ENCODE assay signal across 8 cellular contexts in the genomic region with DNA sequence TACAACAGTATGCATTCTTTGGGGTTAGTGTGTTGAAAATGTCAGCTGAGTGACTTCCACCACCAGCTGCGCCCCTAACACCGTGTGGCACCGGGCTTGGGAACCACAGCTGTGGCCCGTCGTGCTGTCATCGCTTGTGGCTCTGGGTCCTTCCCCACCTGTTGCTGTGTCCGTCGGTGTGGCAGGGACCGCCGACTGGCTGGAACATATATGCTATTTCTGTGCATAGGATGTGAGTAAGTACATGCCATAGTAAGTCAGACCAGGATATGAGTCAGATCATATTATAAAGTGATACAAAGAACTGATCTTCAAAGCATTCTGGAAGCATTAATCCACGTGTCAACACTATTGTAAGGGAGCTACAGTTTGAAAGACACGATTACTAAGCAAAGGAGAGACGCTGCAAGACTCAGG. TPM values are rescaled to one million over a fixed set of nuclear protein-coding genes. Genes with fewer than 3 reads are reported as not detected.
DNase-seq lines count a peak whose midpoint lies in the region; ATAC-seq and TF ChIP-seq lines count a peak whose summit lies in the region.

No MANE protein-coding gene starts in this region.

- ATAC-seq in left colon (peak; percentile 32), GM19452 (IDR thresholded peaks at IDR 0.05; ENCODE audit: unreplicated experiment) (no peak)

- H3K27me3 Mint-ChIP-seq in activated naive CD4-positive, alpha-beta T cell treated with anti-CD3 and anti-CD28 coated beads for 36 hours (ENCODE audit: low read depth), result no peaks in the 10 kb centered on the region

- H3K9me3 Mint-ChIP-seq in activated naive CD4-positive, alpha-beta T cell treated with anti-CD3 and anti-CD28 coated beads for 36 hours, result peaks cover 3% of the 10 kb centered on the region

- H3K4me3 Mint-ChIP-seq in activated naive CD4-positive, alpha-beta T cell treated with anti-CD3 and anti-CD28 coated beads for 36 hours, result no peak overlapping the region

- peaks cover 21% of the 10 kb centered on the region for H3K36me3 Mint-ChIP-seq in activated naive CD4-positive, alpha-beta T cell treated with anti-CD3 and anti-CD28 coated beads for 36 hours (ENCODE audit: low read depth)

- H3K4me1 Mint-ChIP-seq in activated naive CD4-positive, alpha-beta T cell treated with anti-CD3 and anti-CD28 coated beads for 36 hours (ENCODE audit: low read depth), result peaks cover 46% of the 10 kb centered on the region

- DNase-seq in A172 (ENCODE audit: low spot score), result peak; percentile 83
- peak; percentile 79 for DNase-seq in activated naive CD4-positive, alpha-beta T cell treated with anti-CD3 and anti-CD28 coated beads for 36 hours
- no peak for DNase-seq in left colon
- DNase-seq in NCI-H187 treated with DMSO at 0.1 percent for 48 hours (lab: John Stamatoyannopoulos, UW), result no peak
- DNase-seq in NCI-H748 (lab: John Stamatoyannopoulos, UW; ENCODE audit: unreplicated experiment), result no peak
- no peak for DNase-seq in COLO668 (lab: John Stamatoyannopoulos, UW; ENCODE audit: unreplicated experiment)

- H3K27ac Mint-ChIP-seq in activated naive CD4-positive, alpha-beta T cell treated with anti-CD3 and anti-CD28 coated beads for 36 hours, result peak overlapping the region; percentile 63

- CTCF ChIA-PET in activated naive CD4-positive, alpha-beta T cell treated with anti-CD3 and anti-CD28 coated beads for 36 hours (lab: Charles Lee), result interaction anchor here (1.0 kb wide), 2 partner anchors 11 to 26 kb away, joined by 3 to 4 read pairs; no protein-coding TSS in a partner anchor

- intact Hi-C loops in activated naive CD4-positive, alpha-beta T cell treated with anti-CD3 and anti-CD28 coated beads for 36 hours (cut with micrococcal nuclease), result loop anchor here (1.0 kb wide), 2 partner anchors 31 to 249 kb away; no protein-coding TSS in a partner anchor
- intact Hi-C loops in left colon (cut with DNase I, micrococcal nuclease), result loop anchor here in 1 of 2 donors (10.0 kb wide), 1 partner anchor 56 kb away; no protein-coding TSS in a partner anchor

TF ChIP-seq in PFSK-1, 5 proteins besides CTCF, POLR2A, EP300 and RAD21:
- no peak for TF ChIP-seq TAF1 (IDR thresholded peaks at IDR 0.05; ENCODE audit: borderline replicate concordance, insufficient read depth, low read length)
- no peak for TF ChIP-seq SIN3A (IDR thresholded peaks at IDR 0.05; ENCODE audit: borderline replicate concordance, insufficient read depth, low read length)
- TF ChIP-seq FOXP2 (optimal IDR thresholded peaks at IDR 0.05; ENCODE audit: borderline replicate concordance, extremely low read depth, extremely low read length, insufficient read depth), result peak; percentile 69
- no peak for TF ChIP-seq POLR2AphosphoS5 (IDR thresholded peaks at IDR 0.05; ENCODE audit: low read depth, low read length)

RNA-seq across cellular contexts. Expression of a gene that starts 31.9 kb away (rescaled TPM):
- total RNA-seq in A172 (2014; rRNA removed; shearing (Covaris generic)), result 15.4 and 15.5 TPM in 2 replicates
- polyA plus RNA-seq in PFSK-1 (2012; ENCODE audit: insufficient read length, low read depth), result 3.0 TPM
- 10 to 100 TPM; 30.1 to 31.8 TPM for total RNA-seq in activated naive CD4-positive, alpha-beta T cell treated with anti-CD3 and anti-CD28 coated beads for 36 hours
- total RNA-seq in left colon, result 10 to 100 TPM; 42.7 to 44.3 TPM

RNA-seq across cellular contexts. Expression of a gene that starts 46.6 kb away (rescaled TPM):
- 0.16 and 0.22 TPM in 2 replicates for total RNA-seq in A172 (2014; rRNA removed; shearing (Covaris generic))
- polyA plus RNA-seq in PFSK-1 (2012; ENCODE audit: insufficient read length, low read depth), result 0.13 TPM
- under 1 TPM; 0.17 to 0.32 TPM for total RNA-seq in activated naive CD4-positive, alpha-beta T cell treated with anti-CD3 and anti-CD28 coated beads for 36 hours
- 1 to 10 TPM in 1 of 2 donors, under 1 TPM in 1; 0.64 to 1.4 TPM for total RNA-seq in left colon

Comparison
In these comparisons a context has a peak if more than half of its experiments do, and no peak if none do; other contexts are left out.
1. DNase-seq: peak in A172 (single experiment) and activated naive CD4-positive, alpha-beta T cell treated with anti-CD3 and anti-CD28 coated beads for 36 hours (single experiment); none in left colon (0 of 2), NCI-H187 treated with DMSO at 0.1 percent for 48 hours (single experiment), NCI-H748 (single experiment) and COLO668 (single experiment).